In the genomic region with DNA sequence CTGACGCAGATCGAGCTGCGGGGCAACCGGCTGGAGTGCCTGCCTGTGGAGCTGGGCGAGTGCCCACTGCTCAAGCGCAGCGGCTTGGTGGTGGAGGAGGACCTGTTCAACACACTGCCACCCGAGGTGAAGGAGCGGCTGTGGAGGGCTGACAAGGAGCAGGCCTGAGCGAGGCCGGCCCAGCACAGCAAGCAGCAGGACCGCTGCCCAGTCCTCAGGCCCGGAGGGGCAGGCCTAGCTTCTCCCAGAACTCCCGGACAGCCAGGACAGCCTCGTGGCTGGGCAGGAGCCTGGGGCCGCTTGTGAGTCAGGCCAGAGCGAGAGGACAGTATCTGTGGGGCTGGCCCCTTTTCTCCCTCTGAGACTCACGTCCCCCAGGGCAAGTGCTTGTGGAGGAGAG, we compare ENCODE assay signal across 12 cellular contexts. TPM values are rescaled to one million over a fixed set of nuclear protein-coding genes. Genes with fewer than 3 reads are reported as not detected.
DNase-seq lines count a peak whose midpoint lies in the region; ATAC-seq and TF ChIP-seq lines count a peak whose summit lies in the region.
"Had no signal": no experiment of that assay in that cellular context is flagged by ENCODE, and none has a peak within 500 bp of the region (broad histone marks: within the 10 kb centered on the region; RNA-seq: fewer than 3 reads in every experiment).

No MANE protein-coding gene starts in this region.

- H3K4me3 ChIP-seq in BLaER1 (no peak overlapping the region), breast epithelium (peak overlapping the region; percentile 19 to 46 (median 28)), sigmoid colon (no peak overlapping the region)

- H3K9ac ChIP-seq in BLaER1: no peak overlapping the region

- WGBS in sigmoid colon, 2 donors: 93% methylated on average over 18 of the region's 18 CpGs

- peaks cover 69% of the 10 kb centered on the region for H3K36me3 ChIP-seq in BLaER1
- no peaks in the 10 kb centered on the region for H3K36me3 ChIP-seq in breast epithelium
- peaks cover 4 to 25% (median 10%) of the 10 kb centered on the region in 4 donors for H3K36me3 ChIP-seq in sigmoid colon

- no peak for TF ChIP-seq CTCF in breast epithelium (IDR thresholded peaks at IDR 0.05)
- TF ChIP-seq CTCF in sigmoid colon (IDR thresholded peaks at IDR 0.05): no peak

- H4K20me1 ChIP-seq in BLaER1: peaks cover 23% of the 10 kb centered on the region

- H3K9me3 Mint-ChIP-seq in T-helper 2 cell treated with Interferon-gamma antibody and Interleukin-4, amounts not matched to agents 5 μg/mL and 100 μg/mL, for 36 hours: no peaks in the 10 kb centered on the region
- H3K9me3 Mint-ChIP-seq: activated T-helper 17 cell treated with anti-CD3 and anti-CD28 coated beads, Interleukin-2, amount 50 U/mL, for 72 hours; memory B cell had no signal

- no peaks in the 10 kb centered on the region for H3K9me3 ChIP-seq in BLaER1
- H3K9me3 ChIP-seq in breast epithelium: no peaks in the 10 kb centered on the region
- H3K9me3 ChIP-seq in sigmoid colon: no peaks in the 10 kb centered on the region

- TF ChIP-seq EP300 in sigmoid colon (IDR thresholded peaks at IDR 0.05): no peak

- intact Hi-C loops in breast epithelium (cut with DNase I; ENCODE audit: low total_unique reads) (no loop called here), left ventricle myocardium superior (cut with micrococcal nuclease) (no loop called here), sigmoid colon (cut with DNase I) (no loop called here)

- no peaks in the 10 kb centered on the region for H3K27me3 ChIP-seq in BLaER1
- H3K27me3 ChIP-seq in breast epithelium: no peaks in the 10 kb centered on the region
- H3K27me3 ChIP-seq in sigmoid colon: no peaks in the 10 kb centered on the region

- H3K36me3 Mint-ChIP-seq in T-helper 2 cell treated with Interferon-gamma antibody and Interleukin-4, amounts not matched to agents 5 μg/mL and 100 μg/mL, for 36 hours (ENCODE audit: low read depth): peaks cover 36% of the 10 kb centered on the region

- no peak overlapping the region for H3K4me2 ChIP-seq in BLaER1

- H3K4me3 Mint-ChIP-seq in T-helper 2 cell treated with Interferon-gamma antibody and Interleukin-4, amounts not matched to agents 5 μg/mL and 100 μg/mL, for 36 hours: no peak overlapping the region
- H3K4me3 Mint-ChIP-seq: activated T-helper 17 cell treated with anti-CD3 and anti-CD28 coated beads, Interleukin-2, amount 50 U/mL, for 72 hours; memory B cell had no signal

- DNase-seq in breast epithelium (ENCODE audit: low spot score in 2 of 2) (peak; percentile 52 to 75), left ventricle myocardium superior (peak; percentile 75), sigmoid colon (peak; percentile 81), SHP77 treated with DMSO at 0.1 percent for 48 hours (lab: John Stamatoyannopoulos, UW) (no peak)
- DNase-seq in T-helper 2 cell treated with Interferon-gamma antibody and Interleukin-4, amounts not matched to agents 5 μg/mL and 100 μg/mL, for 36 hours (ENCODE audit: low spot score): no peak
- DNase-seq: GDM1, NCI-H1417 treated with DMSO at 0.1 percent for 48 hours had no signal

- peak; percentile 7 for ATAC-seq in left ventricle myocardium superior
- no peak for ATAC-seq in GM21423 (IDR thresholded peaks at IDR 0.05; ENCODE audit: unreplicated experiment)
- ATAC-seq in GM18909 (IDR thresholded peaks at IDR 0.05; ENCODE audit: poor library complexity, unreplicated experiment): no peak
- ATAC-seq: activated T-helper 17 cell treated with anti-CD3 and anti-CD28 coated beads, Interleukin-2, amount 50 U/mL, for 72 hours had no signal

- TF ChIP-seq POLR2A in breast epithelium (IDR thresholded peaks at IDR 0.05): no peak
- no peak for TF ChIP-seq POLR2A in sigmoid colon (IDR thresholded peaks at IDR 0.05)

- H3K4me1 Mint-ChIP-seq in T-helper 2 cell treated with Interferon-gamma antibody and Interleukin-4, amounts not matched to agents 5 μg/mL and 100 μg/mL, for 36 hours (ENCODE audit: low read depth): peaks cover 13% of the 10 kb centered on the region

- H3K27ac ChIP-seq in BLaER1: peak overlapping the region; percentile 66
- peak overlapping the region; percentile 92 to 94 for H3K27ac ChIP-seq in breast epithelium
- H3K27ac ChIP-seq in sigmoid colon: peak overlapping the region; percentile 76 to 88 (median 82)

- peaks cover 48% of the 10 kb centered on the region for H3K4me1 ChIP-seq in BLaER1
- H3K4me1 ChIP-seq in breast epithelium: peaks cover 24 to 25% of the 10 kb centered on the region in 2 donors
- peaks cover 0 to 91% (median 84%) of the 10 kb centered on the region in 4 donors for H3K4me1 ChIP-seq in sigmoid colon

- no peaks in the 10 kb centered on the region for H3K27me3 Mint-ChIP-seq in T-helper 2 cell treated with Interferon-gamma antibody and Interleukin-4, amounts not matched to agents 5 μg/mL and 100 μg/mL, for 36 hours (ENCODE audit: low read depth)
- H3K27me3 Mint-ChIP-seq: activated T-helper 17 cell treated with anti-CD3 and anti-CD28 coated beads, Interleukin-2, amount 50 U/mL, for 72 hours; memory B cell had no signal

- H3K27ac Mint-ChIP-seq in T-helper 2 cell treated with Interferon-gamma antibody and Interleukin-4, amounts not matched to agents 5 μg/mL and 100 μg/mL, for 36 hours: no peak overlapping the region
- H3K27ac Mint-ChIP-seq: activated T-helper 17 cell treated with anti-CD3 and anti-CD28 coated beads, Interleukin-2, amount 50 U/mL, for 72 hours had no signal

RNA-seq across cellular contexts. Expression of gene PHYHD1, which starts 4.6 kb away (rescaled TPM):
- total RNA-seq in breast epithelium (10 to 100 TPM; 24.3 to 67.0 (median 44.8) TPM), left ventricle myocardium superior (39.7 TPM), sigmoid colon (10 to 100 TPM; 15.5 to 30.5 (median 20.1) TPM)
- polyA plus RNA-seq in sigmoid colon: 10 to 100 TPM in 1 of 3 donors, 1 to 10 TPM in 2; 1.6 to 13.2 (median 8.1) TPM

RNA-seq across cellular contexts. Expression of gene DOLK, which starts 31.2 kb away (rescaled TPM):
- total RNA-seq in breast epithelium: 10 to 100 TPM; 11.1 to 16.2 (median 14.3) TPM
- total RNA-seq in left ventricle myocardium superior: 8.0 TPM
- total RNA-seq in sigmoid colon: 10 to 100 TPM in 1 of 4 donors, 1 to 10 TPM in 3; 6.2 to 11.4 (median 9.3) TPM
- polyA plus RNA-seq in sigmoid colon: 10 to 100 TPM in 1 of 3 donors, 1 to 10 TPM in 2; 2.4 to 11.1 (median 3.5) TPM

RNA-seq across cellular contexts. Expression of gene NUP188, which starts 31.3 kb away (rescaled TPM):
- total RNA-seq in breast epithelium: 10 to 100 TPM; 32.3 to 49.5 (median 36.0) TPM
- 17.4 TPM for total RNA-seq in left ventricle myocardium superior
- 10 to 100 TPM; 16.6 to 28.8 (median 24.6) TPM for total RNA-seq in sigmoid colon
- 10 to 100 TPM in 1 of 3 donors, 1 to 10 TPM in 2; 3.7 to 21.3 (median 5.4) TPM for polyA plus RNA-seq in sigmoid colon

RNA-seq across cellular contexts. Expression of gene LRRC8A, which starts 34.3 kb away (rescaled TPM):
- total RNA-seq in breast epithelium (10 to 100 TPM; 26.1 to 52.7 (median 40.6) TPM), left ventricle myocardium superior (21.6 TPM), sigmoid colon (10 to 100 TPM; 26.0 to 59.5 (median 37.4) TPM)
- 10 to 100 TPM in 1 of 3 donors, 1 to 10 TPM in 2; 4.8 to 25.2 (median 8.8) TPM for polyA plus RNA-seq in sigmoid colon

RNA-seq across cellular contexts. Expression of gene KYAT1, which starts 34.5 kb away (rescaled TPM):
- total RNA-seq in breast epithelium (1 to 10 TPM; 3.0 to 7.6 (median 7.2) TPM), left ventricle myocardium superior (16.6 TPM), sigmoid colon (1 to 10 TPM; 3.9 to 8.0 (median 5.2) TPM)
- polyA plus RNA-seq in sigmoid colon: 1 to 10 TPM in 1 of 3 donors, under 1 TPM in 2; 0.60 to 4.5 (median 0.92) TPM

Comparison
In these comparisons a context has a peak if more than half of its experiments do, and no peak if none do; other contexts are left out.
1. H3K4me3 ChIP-seq: peak in breast epithelium (3 of 3); none in BLaER1 (single experiment) and sigmoid colon (0 of 4).
2. DNase-seq: peak in breast epithelium (2 of 2), left ventricle myocardium superior (single experiment) and sigmoid colon (single experiment); none in T-helper 2 cell treated with Interferon-gamma antibody and Interleukin-4, amounts not matched to agents 5 μg/mL and 100 μg/mL, for 36 hours (single experiment) and SHP77 treated with DMSO at 0.1 percent for 48 hours (single experiment).
3. Peak in every context shown above with its lines, with median percentiles within 50 percentile points of each other: H3K27ac ChIP-seq.